Comparison of ENCODE assay signal across 8 cellular contexts in genomic region chr11:62680825-62681240, GRCh38. TPM values are rescaled to one million over a fixed set of nuclear protein-coding genes. Genes with fewer than 3 reads are reported as not detected.
DNase-seq lines count a peak whose midpoint lies in the region; ATAC-seq, FAIRE-seq and TF ChIP-seq lines count a peak whose summit lies in the region.

No MANE protein-coding gene starts in this region.

- peak overlapping the region; percentile 78 for H2AFZ ChIP-seq in HepG2 (ENCODE audit: low read length)

- no peaks in the 10 kb centered on the region for H3K9me3 ChIP-seq in breast epithelium
- H3K9me3 ChIP-seq in HepG2 (ENCODE audit: low read length): no peaks in the 10 kb centered on the region
- no peaks in the 10 kb centered on the region for H3K9me3 ChIP-seq in upper lobe of right lung

- POLR2A ChIA-PET in HepG2 (lab: Yijun Ruan, JAX): interaction anchor here (0.7 to 3.6 kb wide), 19 partner anchors 9 to 176 kb away, joined by 3 to 54 read pairs (median 8); partner anchors contain the start of genes B3GAT3, C11orf98, CSKMT and EEF1G

- BruUV-seq in HepG2 (replicated peaks; lab: Mats Ljungman, UMichigan): no TSS peak

- CTCF ChIA-PET in HepG2 (lab: Yijun Ruan, JAX; ENCODE audit: low intra/inter-chr PET ratio, low total read pairs): interaction anchor here (1.3 kb wide), 1 partner anchor 14 kb away, joined by 9 read pairs; no protein-coding TSS in a partner anchor

- FAIRE-seq in HepG2 (lab: Jason Lieb, UNC): peak; percentile 99

- peaks cover 8% of the 10 kb centered on the region for H3K79me2 ChIP-seq in HepG2 (ENCODE audit: insufficient read depth, low read length)

- H4K20me1 ChIP-seq in HepG2 (ENCODE audit: insufficient read depth, low read length): no peaks in the 10 kb centered on the region

- ATAC-seq in GM18861 (IDR thresholded peaks at IDR 0.05; ENCODE audit: unreplicated experiment) (peak; percentile 52), HepG2 (peak; percentile 95), upper lobe of right lung (peak; percentile 82)

- 2% methylated on average over 4 of the region's 4 CpGs for WGBS in HepG2 (ENCODE audit: low lambda C conversion rate)

- intact Hi-C loops in breast epithelium (cut with DNase I; ENCODE audit: low total_unique reads) (no loop called here), HepG2 (cut with micrococcal nuclease; ENCODE audit: unreplicated experiment) (no loop called here), upper lobe of right lung (cut with DNase I) (no loop called here)

- TF ChIP-seq CTCF in LNCaP clone FGC (IDR thresholded peaks at IDR 0.05; ENCODE audit: control insufficient read depth, extremely low read depth, insufficient read depth) (peak; percentile 65), breast epithelium (IDR thresholded peaks at IDR 0.05) (peak; percentile 38 to 63 (median 57)), HepG2 (CRISPR knock-in tag; IDR thresholded peaks at IDR 0.05) (peak; percentile 88), upper lobe of right lung (IDR thresholded peaks at IDR 0.05) (peak; percentile 58)

- H3K4me3 ChIP-seq in LNCaP clone FGC (ENCODE audit: low read depth, low read length) (no peak overlapping the region), breast epithelium (no peak overlapping the region), HepG2 (replicated peaks in 1 of 3; ENCODE audit: insufficient read depth in 1 of 3, low read depth in 2 of 3, low read length in 3 of 3) (peak overlapping the region; percentile 8 to 58 (median 25); a peak in 5 of 6 replicates), upper lobe of right lung (no peak overlapping the region)

- DNase-seq in COLO668 (lab: John Stamatoyannopoulos, UW; ENCODE audit: unreplicated experiment) (peak; percentile 43), LNCaP clone FGC (ENCODE audit: low read depth) (no peak), SK-MEL-5 (ENCODE audit: low read depth, low spot score) (peak; percentile 84), breast epithelium (ENCODE audit: low spot score in 2 of 2) (no peak), HepG2 (ENCODE audit: low spot score) (peak; percentile 80), upper lobe of right lung (no peak), NCI-H187 treated with DMSO at 0.1 percent for 48 hours (lab: John Stamatoyannopoulos, UW) (no peak)

- H3K27me3 ChIP-seq in breast epithelium (no peaks in the 10 kb centered on the region), HepG2 (ENCODE audit: control insufficient read depth in 1 of 2, insufficient read depth in 2 of 2, low read length in 2 of 2) (no peaks in the 10 kb centered on the region), upper lobe of right lung (no peaks in the 10 kb centered on the region)

- no peaks in the 10 kb centered on the region for H3K36me3 ChIP-seq in breast epithelium
- H3K36me3 ChIP-seq in HepG2 (replicated peaks in 1 of 2; ENCODE audit: control insufficient read depth in 1 of 2, insufficient read depth in 2 of 2, low read length in 2 of 2): 0 out of 5 replicates have a peak, but pooled peaks cover 0 to 4% of the 10 kb centered on the region in 2 experiments
- peaks cover 23% of the 10 kb centered on the region for H3K36me3 ChIP-seq in upper lobe of right lung

- TF ChIP-seq POLR2A in breast epithelium (IDR thresholded peaks at IDR 0.05) (no peak), HepG2 (IDR thresholded peaks at IDR 0.05; ENCODE audit: insufficient read depth in 1 of 2, low read depth in 2 of 2, low read length in 2 of 2) (0 out of 4 replicates have a peak, but pooled peaks of 1 of the 2 experiments have one; percentile 39)

- TF ChIP-seq RAD21 in HepG2 (CRISPR knock-in tag; IDR thresholded peaks at IDR 0.05): peak; percentile 42; the same call in 1 of the 2 replicates

- in situ Hi-C loops in SK-MEL-5 (cut with HindIII; ENCODE audit: low pct_unique_long_range_greater_than_20kb, low sequenced_read_pairs) (no loop called here), HepG2 (cut with HindIII; ENCODE audit: extremely low pct_ligation_motif_present, low pct_unique_long_range_greater_than_20kb) (no loop called here)

- H3K9ac ChIP-seq in HepG2 (ENCODE audit: insufficient read depth, low read depth, low read length): peak overlapping the region; percentile 56

- H3K4me2 ChIP-seq in HepG2 (ENCODE audit: low read depth, low read length): peak overlapping the region; percentile 86

- H3K27ac ChIP-seq in breast epithelium (peak overlapping the region; percentile 25 to 62), HepG2 (ENCODE audit: extremely low read length, insufficient read depth, low read length) (peak overlapping the region; percentile 36), upper lobe of right lung (no peak overlapping the region)

- H3K4me1 ChIP-seq in breast epithelium (peaks cover 3 to 8% of the 10 kb centered on the region in 2 donors), HepG2 (ENCODE audit: insufficient read depth, low read length) (peaks cover 37% of the 10 kb centered on the region), upper lobe of right lung (peaks cover 24% of the 10 kb centered on the region)

- TF ChIP-seq EP300 in HepG2 (IDR thresholded peaks at IDR 0.05; ENCODE audit: low read depth in 2 of 2, low read length in 2 of 2) (no peak), HepG2 (CRISPR knock-in tag; IDR thresholded peaks at IDR 0.05; ENCODE audit: borderline replicate concordance) (no peak)

RNA-seq across cellular contexts. Expression of gene UBXN1, which starts 2.0 kb away (rescaled TPM):
- 97.2 and 100 TPM in 2 replicates for total RNA-seq in SK-MEL-5 (2014; rRNA removed; shearing (Covaris generic))
- polyA plus RNA-seq in SK-MEL-5 (2015; cell fraction: cytosol; rRNA removed): 149 and 180 TPM in 2 replicates
- 121 and 149 TPM in 2 replicates for polyA plus RNA-seq in SK-MEL-5 (2015; cell fraction: nucleus; rRNA removed)
- total RNA-seq in breast epithelium (100 to 1,000 TPM; 204 to 248 (median 239) TPM), HepG2 (2016; rRNA removed; fragmentation: Illumina TruSeq; extraction: Trizol) (52.4 and 58.9 TPM in 2 replicates), upper lobe of right lung (95.2 TPM)
- total RNA-seq in HepG2 (2016; cell fraction: cytosol; rRNA removed; fragmentation: Illumina TruSeq; extraction: Trizol; ENCODE audit: low read depth): 25.0 and 28.4 TPM in 2 replicates
- 56.1 and 62.3 TPM in 2 replicates for total RNA-seq in HepG2 (2016; cell fraction: insoluble cytoplasmic fraction; rRNA removed; fragmentation: Illumina TruSeq; extraction: Trizol)
- total RNA-seq in HepG2 (2016; cell fraction: membrane; rRNA removed; fragmentation: Illumina TruSeq; extraction: Trizol): 40.8 and 41.9 TPM in 2 replicates
- total RNA-seq in HepG2 (2016; cell fraction: nucleus; rRNA removed; fragmentation: Illumina TruSeq; extraction: Trizol): 27.3 and 31.1 TPM in 2 replicates
- 47.1 and 47.5 TPM in 2 replicates for polyA plus RNA-seq in HepG2 (2011; rRNA removed)
- polyA plus RNA-seq in HepG2 (2011; cell fraction: cytosol; rRNA removed): 59.8 and 76.4 TPM in 2 replicates
- polyA plus RNA-seq in HepG2 (2011; cell fraction: nucleus; rRNA removed): 80.0 and 89.1 TPM in 2 replicates
- polyA plus RNA-seq in HepG2 (2012): 44.4 and 52.5 TPM in 2 replicates
- 36.1 and 38.7 TPM in 2 replicates for polyA plus RNA-seq in HepG2 (2016; cell fraction: cytosol; fragmentation: Illumina TruSeq; extraction: Trizol; ENCODE audit: low read depth)
- 75.2 and 76.6 TPM in 2 replicates for polyA plus RNA-seq in HepG2 (2016; cell fraction: insoluble cytoplasmic fraction; fragmentation: Illumina TruSeq; extraction: Trizol; ENCODE audit: low read depth)
- 44.4 and 47.0 TPM in 2 replicates for polyA plus RNA-seq in HepG2 (2016; cell fraction: membrane; fragmentation: Illumina TruSeq; extraction: Trizol; ENCODE audit: low read depth)
- 73.9 and 74.6 TPM in 2 replicates for polyA plus RNA-seq in HepG2 (2016; cell fraction: nucleus; fragmentation: Illumina TruSeq; extraction: Trizol; ENCODE audit: insufficient read depth, low read depth)
- polyA minus RNA-seq in HepG2 (2011; rRNA and poly(A)+ RNA removed; ENCODE audit: low replicate concordance): 28.1 and 56.9 TPM in 2 replicates
- 21.0 and 25.1 TPM in 2 replicates for polyA minus RNA-seq in HepG2 (2011; cell fraction: cytosol; rRNA and poly(A)+ RNA removed)
- polyA minus RNA-seq in HepG2 (2011; cell fraction: nucleus; rRNA and poly(A)+ RNA removed): 22.1 and 24.7 TPM in 2 replicates

RNA-seq across cellular contexts. Expression of gene LRRN4CL, which starts 8.5 kb away (rescaled TPM):
- total RNA-seq in SK-MEL-5 (2014; rRNA removed; shearing (Covaris generic)): 1.1 and 1.3 TPM in 2 replicates
- 0.08 and 0.10 TPM in 2 replicates for polyA plus RNA-seq in SK-MEL-5 (2015; cell fraction: cytosol; rRNA removed)
- polyA plus RNA-seq in SK-MEL-5 (2015; cell fraction: nucleus; rRNA removed): 0.37 and 0.94 TPM in 2 replicates
- total RNA-seq in breast epithelium (10 to 100 TPM in 2 of 3 donors, 1 to 10 TPM in 1; 9.8 to 15.1 (median 13.6) TPM), HepG2 (2016; rRNA removed; fragmentation: Illumina TruSeq; extraction: Trizol) (0.11 TPM in 1 of 2 replicates, not detected in the other), upper lobe of right lung (2.0 TPM)
- total RNA-seq in HepG2 (2016; cell fraction: cytosol; rRNA removed; fragmentation: Illumina TruSeq; extraction: Trizol; ENCODE audit: low read depth): not detected in 2 replicates
- total RNA-seq in HepG2 (2016; cell fraction: insoluble cytoplasmic fraction; rRNA removed; fragmentation: Illumina TruSeq; extraction: Trizol): 0.13 TPM in 1 of 2 replicates, not detected in the other
- total RNA-seq in HepG2 (2016; cell fraction: membrane; rRNA removed; fragmentation: Illumina TruSeq; extraction: Trizol): 0.09 TPM in 1 of 2 replicates, not detected in the other
- total RNA-seq in HepG2 (2016; cell fraction: nucleus; rRNA removed; fragmentation: Illumina TruSeq; extraction: Trizol): 0.25 and 0.28 TPM in 2 replicates
- 0.04 TPM in 1 of 2 replicates, not detected in the other for polyA plus RNA-seq in HepG2 (2011; rRNA removed)
- polyA plus RNA-seq in HepG2 (2011; cell fraction: cytosol; rRNA removed): not detected in 2 replicates
- polyA plus RNA-seq in HepG2 (2011; cell fraction: nucleus; rRNA removed): 0.17 and 0.45 TPM in 2 replicates
- not detected in 2 replicates for polyA plus RNA-seq in HepG2 (2012)
- polyA plus RNA-seq in HepG2 (2016; cell fraction: cytosol; fragmentation: Illumina TruSeq; extraction: Trizol; ENCODE audit: low read depth): not detected in 2 replicates
- polyA plus RNA-seq in HepG2 (2016; cell fraction: insoluble cytoplasmic fraction; fragmentation: Illumina TruSeq; extraction: Trizol; ENCODE audit: low read depth): not detected in 2 replicates
- polyA plus RNA-seq in HepG2 (2016; cell fraction: membrane; fragmentation: Illumina TruSeq; extraction: Trizol; ENCODE audit: low read depth): not detected in 2 replicates
- polyA plus RNA-seq in HepG2 (2016; cell fraction: nucleus; fragmentation: Illumina TruSeq; extraction: Trizol; ENCODE audit: insufficient read depth, low read depth): 0.18 TPM in 1 of 2 replicates, not detected in the other
- polyA minus RNA-seq in HepG2 (2011; rRNA and poly(A)+ RNA removed; ENCODE audit: low replicate concordance): 0.28 and 0.70 TPM in 2 replicates
- not detected in 2 replicates for polyA minus RNA-seq in HepG2 (2011; cell fraction: cytosol; rRNA and poly(A)+ RNA removed)
- polyA minus RNA-seq in HepG2 (2011; cell fraction: nucleus; rRNA and poly(A)+ RNA removed): 0.87 and 1.5 TPM in 2 replicates

RNA-seq across cellular contexts. Expression of gene LBHD1, which starts 8.8 kb away (rescaled TPM):
- total RNA-seq in SK-MEL-5 (2014; rRNA removed; shearing (Covaris generic)): 3.6 and 3.9 TPM in 2 replicates
- 3.7 and 6.2 TPM in 2 replicates for polyA plus RNA-seq in SK-MEL-5 (2015; cell fraction: cytosol; rRNA removed)
- 35.2 and 41.0 TPM in 2 replicates for polyA plus RNA-seq in SK-MEL-5 (2015; cell fraction: nucleus; rRNA removed)
- total RNA-seq in breast epithelium: 1 to 10 TPM; 4.3 to 6.0 (median 5.6) TPM
- total RNA-seq in HepG2 (2016; rRNA removed; fragmentation: Illumina TruSeq; extraction: Trizol): 1.4 and 3.7 TPM in 2 replicates
- total RNA-seq in HepG2 (2016; cell fraction: cytosol; rRNA removed; fragmentation: Illumina TruSeq; extraction: Trizol; ENCODE audit: low read depth): 0.53 and 0.81 TPM in 2 replicates
- 1.00 and 3.4 TPM in 2 replicates for total RNA-seq in HepG2 (2016; cell fraction: insoluble cytoplasmic fraction; rRNA removed; fragmentation: Illumina TruSeq; extraction: Trizol)
- 1.1 and 1.6 TPM in 2 replicates for total RNA-seq in HepG2 (2016; cell fraction: membrane; rRNA removed; fragmentation: Illumina TruSeq; extraction: Trizol)
- total RNA-seq in HepG2 (2016; cell fraction: nucleus; rRNA removed; fragmentation: Illumina TruSeq; extraction: Trizol): 6.2 and 8.7 TPM in 2 replicates
- 3.2 and 3.6 TPM in 2 replicates for polyA plus RNA-seq in HepG2 (2011; rRNA removed)
- polyA plus RNA-seq in HepG2 (2011; cell fraction: cytosol; rRNA removed): 1.4 and 1.6 TPM in 2 replicates
- polyA plus RNA-seq in HepG2 (2011; cell fraction: nucleus; rRNA removed): 9.9 and 12.9 TPM in 2 replicates
- polyA plus RNA-seq in HepG2 (2012): 1.5 and 2.4 TPM in 2 replicates
- polyA plus RNA-seq in HepG2 (2016; cell fraction: cytosol; fragmentation: Illumina TruSeq; extraction: Trizol; ENCODE audit: low read depth): 0.57 and 0.60 TPM in 2 replicates
- polyA plus RNA-seq in HepG2 (2016; cell fraction: insoluble cytoplasmic fraction; fragmentation: Illumina TruSeq; extraction: Trizol; ENCODE audit: low read depth): 1.5 and 1.7 TPM in 2 replicates
- polyA plus RNA-seq in HepG2 (2016; cell fraction: membrane; fragmentation: Illumina TruSeq; extraction: Trizol; ENCODE audit: low read depth): 0.63 and 1.1 TPM in 2 replicates
- 14.4 and 15.0 TPM in 2 replicates for polyA plus RNA-seq in HepG2 (2016; cell fraction: nucleus; fragmentation: Illumina TruSeq; extraction: Trizol; ENCODE audit: insufficient read depth, low read depth)
- 2.8 and 22.4 TPM in 2 replicates for polyA minus RNA-seq in HepG2 (2011; rRNA and poly(A)+ RNA removed; ENCODE audit: low replicate concordance)
- 1.4 TPM in 1 of 2 replicates, not detected in the other for polyA minus RNA-seq in HepG2 (2011; cell fraction: cytosol; rRNA and poly(A)+ RNA removed)
- polyA minus RNA-seq in HepG2 (2011; cell fraction: nucleus; rRNA and poly(A)+ RNA removed): 9.1 and 10.4 TPM in 2 replicates
- total RNA-seq in upper lobe of right lung: 6.1 TPM

RNA-seq across cellular contexts. Expression of gene UQCC3, which starts 9.4 kb away (rescaled TPM):
- total RNA-seq in SK-MEL-5 (2014; rRNA removed; shearing (Covaris generic)): 10.2 and 10.3 TPM in 2 replicates
- polyA plus RNA-seq in SK-MEL-5 (2015; cell fraction: cytosol; rRNA removed): 9.0 and 11.2 TPM in 2 replicates
- polyA plus RNA-seq in SK-MEL-5 (2015; cell fraction: nucleus; rRNA removed): 3.1 and 4.0 TPM in 2 replicates
- total RNA-seq in breast epithelium (1 to 10 TPM; 7.4 to 9.8 (median 8.3) TPM), HepG2 (2016; rRNA removed; fragmentation: Illumina TruSeq; extraction: Trizol) (12.1 and 16.0 TPM in 2 replicates), upper lobe of right lung (5.7 TPM)
- 18.2 and 29.1 TPM in 2 replicates for total RNA-seq in HepG2 (2016; cell fraction: cytosol; rRNA removed; fragmentation: Illumina TruSeq; extraction: Trizol; ENCODE audit: low read depth)
- 14.4 and 17.9 TPM in 2 replicates for total RNA-seq in HepG2 (2016; cell fraction: insoluble cytoplasmic fraction; rRNA removed; fragmentation: Illumina TruSeq; extraction: Trizol)
- total RNA-seq in HepG2 (2016; cell fraction: membrane; rRNA removed; fragmentation: Illumina TruSeq; extraction: Trizol): 19.9 and 27.2 TPM in 2 replicates
- 8.7 and 10.5 TPM in 2 replicates for total RNA-seq in HepG2 (2016; cell fraction: nucleus; rRNA removed; fragmentation: Illumina TruSeq; extraction: Trizol)
- polyA plus RNA-seq in HepG2 (2011; rRNA removed): 7.7 and 8.4 TPM in 2 replicates
- 10.8 and 13.4 TPM in 2 replicates for polyA plus RNA-seq in HepG2 (2011; cell fraction: cytosol; rRNA removed)
- polyA plus RNA-seq in HepG2 (2011; cell fraction: nucleus; rRNA removed): 3.8 and 4.2 TPM in 2 replicates
- polyA plus RNA-seq in HepG2 (2012): 5.2 and 6.0 TPM in 2 replicates
- polyA plus RNA-seq in HepG2 (2016; cell fraction: cytosol; fragmentation: Illumina TruSeq; extraction: Trizol; ENCODE audit: low read depth): 18.1 and 34.3 TPM in 2 replicates
- 11.1 and 11.2 TPM in 2 replicates for polyA plus RNA-seq in HepG2 (2016; cell fraction: insoluble cytoplasmic fraction; fragmentation: Illumina TruSeq; extraction: Trizol; ENCODE audit: low read depth)
- 16.8 and 24.0 TPM in 2 replicates for polyA plus RNA-seq in HepG2 (2016; cell fraction: membrane; fragmentation: Illumina TruSeq; extraction: Trizol; ENCODE audit: low read depth)
- polyA plus RNA-seq in HepG2 (2016; cell fraction: nucleus; fragmentation: Illumina TruSeq; extraction: Trizol; ENCODE audit: insufficient read depth, low read depth): 11.6 and 12.8 TPM in 2 replicates
- 3.1 and 9.7 TPM in 2 replicates for polyA minus RNA-seq in HepG2 (2011; rRNA and poly(A)+ RNA removed; ENCODE audit: low replicate concordance)
- polyA minus RNA-seq in HepG2 (2011; cell fraction: cytosol; rRNA and poly(A)+ RNA removed): 2.2 and 2.3 TPM in 2 replicates
- 2.2 and 4.0 TPM in 2 replicates for polyA minus RNA-seq in HepG2 (2011; cell fraction: nucleus; rRNA and poly(A)+ RNA removed)

RNA-seq across cellular contexts. Expression of gene CSKMT, which starts 15.7 kb away (rescaled TPM):
- total RNA-seq in SK-MEL-5 (2014; rRNA removed; shearing (Covaris generic)): 4.5 and 6.5 TPM in 2 replicates
- 1.7 and 2.0 TPM in 2 replicates for polyA plus RNA-seq in SK-MEL-5 (2015; cell fraction: cytosol; rRNA removed)
- 9.7 and 26.8 TPM in 2 replicates for polyA plus RNA-seq in SK-MEL-5 (2015; cell fraction: nucleus; rRNA removed)
- total RNA-seq in breast epithelium (10 to 100 TPM in 1 of 3 donors, 1 to 10 TPM in 2; 5.4 to 16.1 (median 5.8) TPM), HepG2 (2016; rRNA removed; fragmentation: Illumina TruSeq; extraction: Trizol) (9.9 and 31.8 TPM in 2 replicates), upper lobe of right lung (14.6 TPM)
- 286 and 306 TPM in 2 replicates for total RNA-seq in HepG2 (2016; cell fraction: cytosol; rRNA removed; fragmentation: Illumina TruSeq; extraction: Trizol; ENCODE audit: low read depth)
- total RNA-seq in HepG2 (2016; cell fraction: insoluble cytoplasmic fraction; rRNA removed; fragmentation: Illumina TruSeq; extraction: Trizol): 11.3 and 30.0 TPM in 2 replicates
- 58.2 and 65.0 TPM in 2 replicates for total RNA-seq in HepG2 (2016; cell fraction: membrane; rRNA removed; fragmentation: Illumina TruSeq; extraction: Trizol)
- 63.6 and 74.4 TPM in 2 replicates for total RNA-seq in HepG2 (2016; cell fraction: nucleus; rRNA removed; fragmentation: Illumina TruSeq; extraction: Trizol)
- polyA plus RNA-seq in HepG2 (2011; rRNA removed): 7.6 and 9.8 TPM in 2 replicates
- 8.3 and 12.4 TPM in 2 replicates for polyA plus RNA-seq in HepG2 (2011; cell fraction: cytosol; rRNA removed)
- polyA plus RNA-seq in HepG2 (2011; cell fraction: nucleus; rRNA removed): 22.1 and 23.0 TPM in 2 replicates
- polyA plus RNA-seq in HepG2 (2012): 7.5 and 10.7 TPM in 2 replicates
- 15.4 and 18.0 TPM in 2 replicates for polyA plus RNA-seq in HepG2 (2016; cell fraction: cytosol; fragmentation: Illumina TruSeq; extraction: Trizol; ENCODE audit: low read depth)
- 4.0 and 4.7 TPM in 2 replicates for polyA plus RNA-seq in HepG2 (2016; cell fraction: insoluble cytoplasmic fraction; fragmentation: Illumina TruSeq; extraction: Trizol; ENCODE audit: low read depth)
- polyA plus RNA-seq in HepG2 (2016; cell fraction: membrane; fragmentation: Illumina TruSeq; extraction: Trizol; ENCODE audit: low read depth): 8.7 and 12.0 TPM in 2 replicates
- polyA plus RNA-seq in HepG2 (2016; cell fraction: nucleus; fragmentation: Illumina TruSeq; extraction: Trizol; ENCODE audit: insufficient read depth, low read depth): 23.0 and 27.3 TPM in 2 replicates
- polyA minus RNA-seq in HepG2 (2011; rRNA and poly(A)+ RNA removed; ENCODE audit: low replicate concordance): 38.2 and 71.6 TPM in 2 replicates
- 65.8 and 78.1 TPM in 2 replicates for polyA minus RNA-seq in HepG2 (2011; cell fraction: cytosol; rRNA and poly(A)+ RNA removed)
- polyA minus RNA-seq in HepG2 (2011; cell fraction: nucleus; rRNA and poly(A)+ RNA removed): 52.0 and 83.9 TPM in 2 replicates

Comparison
In these comparisons a context has a peak if more than half of its experiments do, and no peak if none do; other contexts are left out.
1. DNase-seq: peak in COLO668 (single experiment), SK-MEL-5 (single experiment) and HepG2 (single experiment); none in LNCaP clone FGC (single experiment), breast epithelium (0 of 2), upper lobe of right lung (single experiment) and NCI-H187 treated with DMSO at 0.1 percent for 48 hours (single experiment).
2. H3K4me3 ChIP-seq: peak in HepG2 (3 of 3); none in LNCaP clone FGC (single experiment), breast epithelium (0 of 3) and upper lobe of right lung (single experiment).
3. Peak in every context shown above with its lines, with median percentiles within 50 percentile points of each other: ATAC-seq and CTCF ChIP-seq.